1 cellular context compared by ENCODE assay signal in genomic region chrX:13700380-13700779, GRCh38.
TF ChIP-seq lines count a peak whose summit lies in the region.

No MANE protein-coding gene starts in this region.

TF ChIP-seq in IMR-90, 13 proteins besides CTCF, POLR2A, EP300 and RAD21 (continued from another document):
- no peak for TF ChIP-seq MXI1 (IDR thresholded peaks at IDR 0.05; ENCODE audit: borderline replicate concordance, low read depth, low read length)
